16 cellular contexts compared by ENCODE assay signal in genomic region chr2:99397251-99397920, GRCh38.
DNase-seq lines count a peak whose midpoint lies in the region; ATAC-seq and TF ChIP-seq lines count a peak whose summit lies in the region.
"Had no signal": no experiment of that assay in that cellular context is flagged by ENCODE, and none has a peak within 500 bp of the region (broad histone marks: within the 10 kb centered on the region; RNA-seq: fewer than 3 reads in every experiment).

No MANE protein-coding gene starts in this region.

- no peak overlapping the region for H3K4me3 ChIP-seq in CD8-positive, alpha-beta T cell (ENCODE audit: low read depth, low read length)
- H3K4me3 ChIP-seq: BLaER1 treated with 17β-estradiol and CSF1 and Interleukin-3, amounts not matched to agents 10 nM and 100 nM; GM12878; uterus had no signal

- POLR2A ChIA-PET in CD8-positive, alpha-beta T cell (lab: Charles Lee), result no interaction called here
- POLR2A ChIA-PET in MCF 10A (lab: Yijun Ruan, JAX), result interaction anchor here (1.0 kb wide), 1 partner anchor 216 kb away, joined by 4 read pairs; no protein-coding TSS in a partner anchor

- DNase-seq in CD8-positive, alpha-beta T cell, result no peak
- DNase-seq in immature natural killer cell (no peak), MCF 10A (ENCODE audit: unreplicated experiment) (no peak)
- DNase-seq: activated B cell treated with CpG ODN at 0.5 μM for 24 hours; activated T-cell treated with anti-CD3 and anti-CD28 coated beads, Interleukin-2, amount 50 U/mL, for 48 hours; effector CD8-positive, alpha-beta T cell; foreskin melanocyte; islet precursor cell; OCI-M1; uterus had no signal

- no peak for TF ChIP-seq CTCF in 22Rv1 (IDR thresholded peaks at IDR 0.05)
- TF ChIP-seq CTCF in CD8-positive, alpha-beta T cell (IDR thresholded peaks at IDR 0.05), result no peak
- TF ChIP-seq CTCF in MCF 10A (IDR thresholded peaks at IDR 0.05; ENCODE audit: unreplicated experiment), result no peak

- no peak overlapping the region for H3K4me3 Mint-ChIP-seq in CD8-positive, alpha-beta T cell
- H3K4me3 Mint-ChIP-seq in activated naive CD8-positive, alpha-beta T cell, result no peak overlapping the region
- H3K4me3 Mint-ChIP-seq in immature natural killer cell (no peak overlapping the region), MCF 10A (ENCODE audit: unreplicated experiment) (no peak overlapping the region)
- H3K4me3 Mint-ChIP-seq: activated B cell treated with CpG ODN at 0.5 μM for 24 hours had no signal

- peak overlapping the region; percentile 49; the same call in 1 of the 2 replicates for H3K27ac ChIP-seq in 22Rv1
- H3K27ac ChIP-seq in CD8-positive, alpha-beta T cell (ENCODE audit: low read depth, low read length), result no peak overlapping the region
- H3K27ac ChIP-seq: BLaER1 treated with 17β-estradiol and CSF1 and Interleukin-3, amounts not matched to agents 10 nM and 100 nM; uterus had no signal

- no peaks in the 10 kb centered on the region for H3K9me3 Mint-ChIP-seq in CD8-positive, alpha-beta T cell
- H3K9me3 Mint-ChIP-seq in activated naive CD8-positive, alpha-beta T cell (ENCODE audit: low read depth), result no peaks in the 10 kb centered on the region
- H3K9me3 Mint-ChIP-seq in immature natural killer cell (no peaks in the 10 kb centered on the region), MCF 10A (ENCODE audit: unreplicated experiment) (no peaks in the 10 kb centered on the region)
- H3K9me3 Mint-ChIP-seq: activated B cell treated with CpG ODN at 0.5 μM for 24 hours had no signal

- no TSS peak for BruUV-seq in MCF 10A (replicated peaks; lab: Mats Ljungman, UMichigan)

- H3K27me3 ChIP-seq in CD8-positive, alpha-beta T cell (ENCODE audit: insufficient read depth, low read length), result no peaks in the 10 kb centered on the region
- H3K27me3 ChIP-seq: BLaER1 treated with 17β-estradiol and CSF1 and Interleukin-3, amounts not matched to agents 10 nM and 100 nM; uterus had no signal

- intact Hi-C loops in CD8-positive, alpha-beta T cell (cut with DNase I, micrococcal nuclease), result no loop called here
- intact Hi-C loops in MCF 10A (cut with micrococcal nuclease), result no loop called here

- H3K27me3 Mint-ChIP-seq in CD8-positive, alpha-beta T cell (ENCODE audit: low read depth), result no peaks in the 10 kb centered on the region
- no peaks in the 10 kb centered on the region for H3K27me3 Mint-ChIP-seq in activated naive CD8-positive, alpha-beta T cell
- H3K27me3 Mint-ChIP-seq in immature natural killer cell (ENCODE audit: low read depth in 3 of 3), result no peaks in the 10 kb centered on the region
- no peaks in the 10 kb centered on the region for H3K27me3 Mint-ChIP-seq in MCF 10A (ENCODE audit: insufficient read depth, unreplicated experiment)
- H3K27me3 Mint-ChIP-seq: activated B cell treated with CpG ODN at 0.5 μM for 24 hours had no signal

- no peak for ATAC-seq in CD8-positive, alpha-beta T cell
- no peak for ATAC-seq in GM18517 (IDR thresholded peaks at IDR 0.05; ENCODE audit: unreplicated experiment)
- ATAC-seq in GM18907 (IDR thresholded peaks at IDR 0.05; ENCODE audit: unreplicated experiment), result no peak
- ATAC-seq: GM12878 had no signal

- no peaks in the 10 kb centered on the region for H3K4me1 ChIP-seq in CD8-positive, alpha-beta T cell (ENCODE audit: insufficient read depth, low read length)
- H3K4me1 ChIP-seq: BLaER1 treated with 17β-estradiol and CSF1 and Interleukin-3, amounts not matched to agents 10 nM and 100 nM; uterus had no signal

- peaks cover 48% of the 10 kb centered on the region for H3K36me3 ChIP-seq in CD8-positive, alpha-beta T cell (ENCODE audit: insufficient read depth, low read length)
- H3K36me3 ChIP-seq: uterus had no signal

- CTCF ChIA-PET in CD8-positive, alpha-beta T cell (lab: Charles Lee), result no interaction called here
- CTCF ChIA-PET in MCF 10A (lab: Yijun Ruan, JAX), result interaction anchor here (0.6 kb wide), 1 partner anchor 1275 kb away, joined by 3 read pairs; no protein-coding TSS in a partner anchor

- peak overlapping the region; percentile 20 for H3K27ac Mint-ChIP-seq in CD8-positive, alpha-beta T cell
- H3K27ac Mint-ChIP-seq in activated naive CD8-positive, alpha-beta T cell, result peak overlapping the region; percentile 42
- H3K27ac Mint-ChIP-seq in immature natural killer cell, result peak overlapping the region; percentile 14 to 78 (median 52)
- no peak overlapping the region for H3K27ac Mint-ChIP-seq in MCF 10A (ENCODE audit: low read depth, unreplicated experiment)

- peaks cover 82% of the 10 kb centered on the region for H3K36me3 Mint-ChIP-seq in CD8-positive, alpha-beta T cell
- peaks cover 11% of the 10 kb centered on the region for H3K36me3 Mint-ChIP-seq in activated naive CD8-positive, alpha-beta T cell
- peaks cover 12 to 35% (median 16%) of the 10 kb centered on the region in 3 donors for H3K36me3 Mint-ChIP-seq in immature natural killer cell
- peaks cover 100% of the 10 kb centered on the region for H3K36me3 Mint-ChIP-seq in MCF 10A (ENCODE audit: insufficient read depth, unreplicated experiment)

- H3K9me3 ChIP-seq in CD8-positive, alpha-beta T cell (ENCODE audit: low read length), result no peaks in the 10 kb centered on the region
- H3K9me3 ChIP-seq: BLaER1 treated with 17β-estradiol and CSF1 and Interleukin-3, amounts not matched to agents 10 nM and 100 nM; uterus had no signal

- peaks cover 5% of the 10 kb centered on the region for H3K4me1 Mint-ChIP-seq in CD8-positive, alpha-beta T cell (ENCODE audit: low read depth)
- H3K4me1 Mint-ChIP-seq in activated naive CD8-positive, alpha-beta T cell (ENCODE audit: low read depth), result peaks cover 3% of the 10 kb centered on the region
- H3K4me1 Mint-ChIP-seq in immature natural killer cell (peaks cover 4 to 6% of the 10 kb centered on the region in 2 donors), MCF 10A (ENCODE audit: insufficient read depth, unreplicated experiment) (peaks cover 6% of the 10 kb centered on the region)
- H3K4me1 Mint-ChIP-seq: activated B cell treated with CpG ODN at 0.5 μM for 24 hours had no signal
